ENCODE assay signal across 27 cellular contexts in genomic region chr10:31765546-31765945, GRCh38.
DNase-seq lines count a peak whose midpoint lies in the region; ATAC-seq and TF ChIP-seq lines count a peak whose summit lies in the region.
"Had no signal": no experiment of that assay in that cellular context is flagged by ENCODE, and none has a peak within 500 bp of the region (broad histone marks: within the 10 kb centered on the region; RNA-seq: fewer than 3 reads in every experiment).

No MANE protein-coding gene starts in this region.

- DNase-seq in EL, result peak; percentile 25
- peak; percentile 84 for DNase-seq in adipocyte (ENCODE audit: low read depth)
- DNase-seq in fibroblast of the aortic adventitia (ENCODE audit: low read depth), result peak; percentile 90
- no peak for DNase-seq in upper lobe of right lung
- DNase-seq in stimulated activated naive CD4-positive, alpha-beta T cell treated with Interleukin-2 at 50 U/mL for 16 hours (lab: John Stamatoyannopoulos, UW), result no peak
- DNase-seq in NCI-H510A (lab: John Stamatoyannopoulos, UW), result no peak
- DNase-seq in activated naive CD4-positive, alpha-beta T cell treated with anti-CD3 and anti-CD28 coated beads for 36 hours, result no peak
- DNase-seq: activated CD4-positive, alpha-beta T cell treated with anti-CD3 and anti-CD28 coated beads for 36 hours; activated CD8-positive, alpha-beta memory T cell treated with anti-CD3 and anti-CD28 coated beads for 24 hours; activated naive CD4-positive, alpha-beta T cell; activated T-cell treated with anti-CD3 and anti-CD28 coated beads, Interleukin-2, amount 50 U/mL, for 4 hours; CD4-positive, alpha-beta memory T cell; DMS53; naive B cell; NCI-H1092 treated with DMSO at 0.1 percent for 48 hours; NCI-H2029; NCI-H2227 treated with DMSO at 0.1 percent for 48 hours; NCI-H748 treated with DMSO at 0.1 percent for 48 hours; retina; stimulated activated CD4-positive, alpha-beta T cell treated with anti-CD3 and anti-CD28 coated beads, Interleukin-4, amount 100 ng/mL, for 1 hour; T-helper 2 cell; uterus had no signal

- H3K36me3 ChIP-seq in adipocyte (ENCODE audit: control insufficient read depth, insufficient read depth, low read length, severe bottlenecking) (no peaks in the 10 kb centered on the region), upper lobe of right lung (no peaks in the 10 kb centered on the region)
- H3K36me3 ChIP-seq: cardiac muscle cell, uterus had no signal

- intact Hi-C loops in upper lobe of right lung (cut with DNase I), result no loop called here
- intact Hi-C loops in activated naive CD4-positive, alpha-beta T cell treated with anti-CD3 and anti-CD28 coated beads for 36 hours (cut with micrococcal nuclease), result no loop called here

- no peaks in the 10 kb centered on the region for H3K27me3 Mint-ChIP-seq in activated naive CD4-positive, alpha-beta T cell treated with anti-CD3 and anti-CD28 coated beads for 36 hours (ENCODE audit: low read depth)
- H3K27me3 Mint-ChIP-seq: activated CD4-positive, alpha-beta T cell treated with anti-CD3 and anti-CD28 coated beads for 36 hours; CD4-positive, alpha-beta memory T cell; dendritic cell treated with granulocyte-macrophage colony-stimulating factor and Interleukin-4, amounts not matched to agents 40 ng/mL and 50 ng/mL, for 4 days; stimulated activated memory B cell treated with anti-CD40 and anti-IgM and Interleukin-4, amounts not matched to agents 10 μg/mL and 1 μg/mL and 100 μg/mL, for 72 hours had no signal

- H3K4me1 Mint-ChIP-seq in activated naive CD4-positive, alpha-beta T cell treated with anti-CD3 and anti-CD28 coated beads for 36 hours (ENCODE audit: low read depth), result peaks cover 12% of the 10 kb centered on the region

- peak overlapping the region; percentile 60 for H3K9ac ChIP-seq in adipocyte (ENCODE audit: low read length)

- no peak overlapping the region for H3K4me3 Mint-ChIP-seq in activated naive CD4-positive, alpha-beta T cell treated with anti-CD3 and anti-CD28 coated beads for 36 hours
- H3K4me3 Mint-ChIP-seq: activated CD4-positive, alpha-beta T cell treated with anti-CD3 and anti-CD28 coated beads for 36 hours; activated T-cell treated with anti-CD3 and anti-CD28 coated beads, Interleukin-2, amount 50 U/mL, for 4 hours; CD4-positive, alpha-beta memory T cell; dendritic cell treated with granulocyte-macrophage colony-stimulating factor and Interleukin-4, amounts not matched to agents 40 ng/mL and 50 ng/mL, for 4 days; memory B cell; naive B cell; stimulated activated memory B cell treated with anti-CD40 and anti-IgM and Interleukin-4, amounts not matched to agents 10 μg/mL and 1 μg/mL and 100 μg/mL, for 72 hours had no signal

- no peak overlapping the region for H3K27ac Mint-ChIP-seq in activated naive CD4-positive, alpha-beta T cell treated with anti-CD3 and anti-CD28 coated beads for 36 hours
- H3K27ac Mint-ChIP-seq: activated CD4-positive, alpha-beta T cell treated with anti-CD3 and anti-CD28 coated beads for 36 hours; dendritic cell treated with granulocyte-macrophage colony-stimulating factor and Interleukin-4, amounts not matched to agents 40 ng/mL and 50 ng/mL, for 4 days; memory B cell; naive B cell; stimulated activated memory B cell treated with anti-CD40 and anti-IgM and Interleukin-4, amounts not matched to agents 10 μg/mL and 1 μg/mL and 100 μg/mL, for 72 hours had no signal

- no peak for TF ChIP-seq CTCF in fibroblast of the aortic adventitia (IDR thresholded peaks at IDR 0.05; ENCODE audit: insufficient read depth, low read length)
- no peak for TF ChIP-seq CTCF in upper lobe of right lung (IDR thresholded peaks at IDR 0.05)

- no peaks in the 10 kb centered on the region for H3K9me3 ChIP-seq in adipocyte (ENCODE audit: control insufficient read depth, low read length)
- no peaks in the 10 kb centered on the region for H3K9me3 ChIP-seq in upper lobe of right lung
- H3K9me3 ChIP-seq: uterus had no signal

- no peak for ATAC-seq in upper lobe of right lung
- ATAC-seq: activated CD4-positive, alpha-beta T cell treated with anti-CD3 and anti-CD28 coated beads for 36 hours; activated T-cell treated with anti-CD3 and anti-CD28 coated beads, Interleukin-2, amount 50 U/mL, for 4 hours; SK-N-SH treated with all-trans-retinoic acid at 6 μM for 48 hours; stimulated activated memory B cell treated with anti-CD40 and anti-IgM and Interleukin-4, amounts not matched to agents 10 μg/mL and 1 μg/mL and 100 μg/mL, for 72 hours had no signal

- H3K27me3 ChIP-seq in adipocyte (replicated peaks; ENCODE audit: control insufficient read depth, insufficient read depth, low read length) (no peaks in the 10 kb centered on the region), upper lobe of right lung (no peaks in the 10 kb centered on the region)
- H3K27me3 ChIP-seq: cardiac muscle cell, uterus had no signal

- CTCF ChIA-PET in activated naive CD4-positive, alpha-beta T cell treated with anti-CD3 and anti-CD28 coated beads for 36 hours (lab: Charles Lee), result no interaction called here

- H3K9me3 Mint-ChIP-seq in activated naive CD4-positive, alpha-beta T cell treated with anti-CD3 and anti-CD28 coated beads for 36 hours, result peaks cover 2% of the 10 kb centered on the region
- H3K9me3 Mint-ChIP-seq: activated T-cell treated with anti-CD3 and anti-CD28 coated beads, Interleukin-2, amount 50 U/mL, for 4 hours; dendritic cell treated with granulocyte-macrophage colony-stimulating factor and Interleukin-4, amounts not matched to agents 40 ng/mL and 50 ng/mL, for 4 days; memory B cell had no signal

- no peak overlapping the region for H3K4me3 ChIP-seq in adipocyte (ENCODE audit: low read length)
- H3K4me3 ChIP-seq in fibroblast of the aortic adventitia (ENCODE audit: low read depth, low read length), result no peak overlapping the region
- H3K4me3 ChIP-seq in upper lobe of right lung, result no peak overlapping the region
- H3K4me3 ChIP-seq: cardiac muscle cell, uterus had no signal

- H3K36me3 Mint-ChIP-seq in activated naive CD4-positive, alpha-beta T cell treated with anti-CD3 and anti-CD28 coated beads for 36 hours (ENCODE audit: low read depth), result no peaks in the 10 kb centered on the region
- H3K36me3 Mint-ChIP-seq: CD4-positive, alpha-beta memory T cell; memory B cell; naive B cell; stimulated activated memory B cell treated with anti-CD40 and anti-IgM and Interleukin-4, amounts not matched to agents 10 μg/mL and 1 μg/mL and 100 μg/mL, for 72 hours had no signal

- H3K4me1 ChIP-seq in adipocyte (ENCODE audit: control insufficient read depth, insufficient read depth, low read length), result peaks cover 37% of the 10 kb centered on the region
- peaks cover 6% of the 10 kb centered on the region for H3K4me1 ChIP-seq in upper lobe of right lung

- peak overlapping the region; percentile 27 for H3K27ac ChIP-seq in upper lobe of right lung
- H3K27ac ChIP-seq: cardiac muscle cell had no signal

Comparison
In these comparisons a context has a peak if more than half of its experiments do, and no peak if none do; other contexts are left out.
1. DNase-seq: peak in EL (single experiment), adipocyte (single experiment) and fibroblast of the aortic adventitia (single experiment); none in upper lobe of right lung (single experiment), stimulated activated naive CD4-positive, alpha-beta T cell treated with Interleukin-2 at 50 U/mL for 16 hours (single experiment), NCI-H510A (single experiment) and activated naive CD4-positive, alpha-beta T cell treated with anti-CD3 and anti-CD28 coated beads for 36 hours (single experiment).